Comparison of ENCODE assay signal across 9 cellular contexts in genomic region chr1:226763741-226764264, GRCh38. TPM values are rescaled to one million over a fixed set of nuclear protein-coding genes. Genes with fewer than 3 reads are reported as not detected.
A peak's percentile ranks its signal among the peaks of the same experiment; 100 is the strongest.
DNase-seq lines count a peak whose midpoint lies in the region; ATAC-seq, FAIRE-seq and TF ChIP-seq lines count a peak whose summit lies in the region.
"Had no signal": no experiment of that assay in that cellular context is flagged by ENCODE, and none has a peak within 500 bp of the region (broad histone marks: within the 10 kb centered on the region; RNA-seq: fewer than 3 reads in every experiment).

No MANE protein-coding gene starts in this region.

- no peaks in the 10 kb centered on the region for H3K27me3 ChIP-seq in HUES48 (ENCODE audit: control insufficient read depth, insufficient read depth, low read length)
- no peaks in the 10 kb centered on the region for H3K27me3 ChIP-seq in transverse colon
- H3K27me3 ChIP-seq: upper lobe of left lung had no signal

- TF ChIP-seq EP300 in transverse colon (IDR thresholded peaks at IDR 0.05; ENCODE audit: low read depth), result no peak

- DNase-seq in Daoy (ENCODE audit: low read depth), result peak; percentile 81
- DNase-seq in activated naive CD4-positive, alpha-beta T cell treated with anti-CD3 and anti-CD28 coated beads, Interleukin-2, amount 50 U/mL, for 72 hours (ENCODE audit: low spot score in 2 of 2), result no peak
- peak; percentile 70 for DNase-seq in kidney tubule cell (ENCODE audit: low spot score)
- DNase-seq in cerebellar cortex (ENCODE audit: low spot score), result no peak
- DNase-seq in transverse colon, result no peak
- DNase-seq in kidney, result no peak
- no peak for DNase-seq in NK-92 (lab: John Stamatoyannopoulos, UW; ENCODE audit: unreplicated experiment)
- DNase-seq: upper lobe of left lung had no signal

- H3K36me3 ChIP-seq in HUES48 (ENCODE audit: control insufficient read depth, insufficient read depth, low read length), result no peaks in the 10 kb centered on the region
- no peaks in the 10 kb centered on the region for H3K36me3 ChIP-seq in transverse colon
- H3K36me3 ChIP-seq in kidney (ENCODE audit: control insufficient read depth in 1 of 2, insufficient read depth in 2 of 2, low read length in 2 of 2), result no peaks in the 10 kb centered on the region
- H3K36me3 ChIP-seq: upper lobe of left lung had no signal

- H3K4me1 ChIP-seq in HUES48 (ENCODE audit: control insufficient read depth, insufficient read depth, low read length) (peaks cover 34% of the 10 kb centered on the region), transverse colon (peaks cover 0 to 3% (median 0%) of the 10 kb centered on the region in 4 donors), kidney (ENCODE audit: control insufficient read depth in 1 of 2, insufficient read depth in 1 of 2, low read depth in 1 of 2, low read length in 2 of 2) (no peaks in the 10 kb centered on the region)
- H3K4me1 ChIP-seq: upper lobe of left lung had no signal

- ATAC-seq in activated naive CD4-positive, alpha-beta T cell treated with anti-CD3 and anti-CD28 coated beads, Interleukin-2, amount 50 U/mL, for 72 hours, result peak; percentile 63 to 79

- in situ Hi-C loops in transverse colon (cut with MboI; ENCODE audit: low pct_ligation_motif_present in 1 of 4, low pct_unique_long_range_greater_than_20kb in 1 of 4, low sequenced_read_pairs in 3 of 4), result no loop called here

- no peak for FAIRE-seq in kidney (lab: Jason Lieb, UNC)

- no peaks in the 10 kb centered on the region for H3K9me3 ChIP-seq in HUES48 (ENCODE audit: control insufficient read depth, insufficient read depth, low read length)
- no peaks in the 10 kb centered on the region for H3K9me3 ChIP-seq in transverse colon
- no peaks in the 10 kb centered on the region for H3K9me3 ChIP-seq in kidney (ENCODE audit: control insufficient read depth in 1 of 2, low read length in 2 of 2)
- H3K9me3 ChIP-seq: upper lobe of left lung had no signal

- no peaks in the 10 kb centered on the region for H3K36me3 Mint-ChIP-seq in activated naive CD4-positive, alpha-beta T cell treated with anti-CD3 and anti-CD28 coated beads, Interleukin-2, amount 50 U/mL, for 72 hours

- no peak overlapping the region for H3K9ac ChIP-seq in HUES48 (ENCODE audit: low read depth, low read length)
- H3K9ac ChIP-seq in kidney (ENCODE audit: low read length in 2 of 2), result no peak overlapping the region

- H3K27ac Mint-ChIP-seq in activated naive CD4-positive, alpha-beta T cell treated with anti-CD3 and anti-CD28 coated beads, Interleukin-2, amount 50 U/mL, for 72 hours, result peak overlapping the region in 1 of 2 donors; percentile 26

- TF ChIP-seq CTCF in transverse colon (IDR thresholded peaks at IDR 0.05), result no peak
- no peak for TF ChIP-seq CTCF in kidney (IDR thresholded peaks at IDR 0.05; ENCODE audit: borderline replicate concordance, extremely low read depth, insufficient read depth)

- H3K4me3 ChIP-seq in HUES48 (ENCODE audit: low read depth, low read length) (no peak overlapping the region), transverse colon (no peak overlapping the region), kidney (ENCODE audit: low read length in 2 of 2) (no peak overlapping the region)
- H3K4me3 ChIP-seq: upper lobe of left lung had no signal

- intact Hi-C loops in transverse colon (cut with DNase I; ENCODE audit: low total_unique reads) (no loop called here), kidney (cut with DNase I) (no loop called here)

- WGBS in transverse colon (ENCODE audit: low coverage in 1 of 2), 2 donors, result 65 to 100% methylated on average over 1 to 5 of the region's 5 CpGs

- no peak for TF ChIP-seq POLR2A in transverse colon (IDR thresholded peaks at IDR 0.05)

- H3K27ac ChIP-seq in HUES48 (ENCODE audit: low read depth, low read length) (peak overlapping the region; percentile 96), transverse colon (no peak overlapping the region), kidney (ENCODE audit: low read depth in 2 of 2, low read length in 2 of 2) (no peak overlapping the region)
- H3K27ac ChIP-seq: upper lobe of left lung had no signal

- H3K9me3 Mint-ChIP-seq in activated naive CD4-positive, alpha-beta T cell treated with anti-CD3 and anti-CD28 coated beads, Interleukin-2, amount 50 U/mL, for 72 hours, result no peaks in the 10 kb centered on the region

RNA-seq across cellular contexts. Expression of gene ITPKB, which starts 24.7 kb away (rescaled TPM):
- 2.3 and 5.4 TPM in 2 replicates for total RNA-seq in Daoy (2014; rRNA removed; shearing (Covaris generic))
- total RNA-seq in activated naive CD4-positive, alpha-beta T cell treated with anti-CD3 and anti-CD28 coated beads, Interleukin-2, amount 50 U/mL, for 72 hours, result 10 to 100 TPM; 37.5 to 51.3 TPM
- 10 to 100 TPM; 14.3 to 57.6 (median 23.7) TPM for total RNA-seq in transverse colon
- total RNA-seq in kidney, result 39.3 TPM
- 20.2 TPM for polyA plus RNA-seq in kidney (ENCODE audit: insufficient read depth, low read depth, low replicate concordance)

Comparison
In these comparisons a context has a peak if more than half of its experiments do, and no peak if none do; other contexts are left out.
1. DNase-seq: peak in Daoy (single experiment) and kidney tubule cell (single experiment); none in activated naive CD4-positive, alpha-beta T cell treated with anti-CD3 and anti-CD28 coated beads, Interleukin-2, amount 50 U/mL, for 72 hours (0 of 2), cerebellar cortex (single experiment), transverse colon (single experiment), kidney (single experiment) and NK-92 (single experiment).